In the genomic region with DNA sequence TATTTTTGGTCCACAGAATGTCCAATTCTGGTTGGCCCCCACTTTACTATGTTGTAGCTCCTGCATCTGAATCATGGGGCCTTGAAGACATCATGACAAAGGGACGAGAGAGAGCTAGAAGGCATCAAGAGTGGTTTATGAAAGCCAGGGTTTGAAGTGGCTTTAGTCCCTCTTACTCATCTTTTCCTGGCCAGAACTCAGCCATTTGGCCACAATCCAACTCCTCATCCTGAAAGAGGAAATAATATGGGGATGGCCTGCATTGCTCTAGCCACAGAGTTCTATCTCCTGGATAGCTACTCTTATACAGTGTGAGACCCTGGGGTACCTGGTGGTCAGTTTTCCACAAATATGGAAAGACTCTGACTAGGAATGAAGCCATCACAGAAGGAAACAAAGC, we compare ENCODE assay signal across 16 cellular contexts.
"Had no signal": no experiment of that assay in that cellular context is flagged by ENCODE, and none has a peak within 500 bp of the region (broad histone marks: within the 10 kb centered on the region; RNA-seq: fewer than 3 reads in every experiment).

No MANE protein-coding gene starts in this region.

- H3K27ac ChIP-seq: adrenal gland, body of pancreas, left lung, tibial nerve had no signal

- ATAC-seq: body of pancreas; left lung; mucosa of descending colon; naive thymus-derived CD8-positive, alpha-beta T cell; right cardiac atrium; stimulated activated effector memory CD8-positive, alpha-beta T cell treated with anti-CD3 and anti-CD28 coated beads, Interleukin-12 subunit alpha, Interleukin-12 subunit beta, amount 100 ng/mL, for 72 hours had no signal

- H3K27me3 Mint-ChIP-seq: activated CD4-positive, alpha-beta T cell treated with anti-CD3 and anti-CD28 coated beads, Interleukin-2, amount 10 ng/mL, durations not matched to agents 7 days and 5 days; central memory CD8-positive, alpha-beta T cell had no signal

- H3K4me1 ChIP-seq: adrenal gland, body of pancreas, left lung, tibial nerve had no signal

- H3K9me3 ChIP-seq: adrenal gland, body of pancreas, mucosa of descending colon had no signal

- H3K36me3 Mint-ChIP-seq: naive thymus-derived CD8-positive, alpha-beta T cell; stimulated activated effector memory CD8-positive, alpha-beta T cell treated with anti-CD3 and anti-CD28 coated beads, Interleukin-12 subunit alpha, Interleukin-12 subunit beta, amount 100 ng/mL, for 72 hours had no signal

- DNase-seq: activated CD4-positive, alpha-beta T cell treated with anti-CD3 and anti-CD28 coated beads, Interleukin-2, amount 10 ng/mL, durations not matched to agents 7 days and 5 days; activated CD4-positive, CD25-positive, alpha-beta regulatory T cell; activated naive CD4-positive, alpha-beta T cell treated with anti-CD3 and anti-CD28 coated beads, Interleukin-2, amount 50 U/mL, for 16 hours; adrenal gland; body of pancreas; cortex of kidney; foreskin fibroblast; left lung; mucosa of descending colon; naive thymus-derived CD8-positive, alpha-beta T cell; posterior cingulate gyrus; right cardiac atrium had no signal

- H3K27me3 ChIP-seq: adrenal gland, body of pancreas, left lung, tibial nerve had no signal

- H3K4me3 Mint-ChIP-seq: activated CD4-positive, alpha-beta T cell treated with anti-CD3 and anti-CD28 coated beads, Interleukin-2, amount 10 ng/mL, durations not matched to agents 7 days and 5 days; central memory CD8-positive, alpha-beta T cell; naive thymus-derived CD8-positive, alpha-beta T cell; stimulated activated effector memory CD8-positive, alpha-beta T cell treated with anti-CD3 and anti-CD28 coated beads, Interleukin-12 subunit alpha, Interleukin-12 subunit beta, amount 100 ng/mL, for 72 hours had no signal

- H3K36me3 ChIP-seq: adrenal gland, left lung, tibial nerve had no signal

- H3K27ac Mint-ChIP-seq: activated CD4-positive, alpha-beta T cell treated with anti-CD3 and anti-CD28 coated beads, Interleukin-2, amount 10 ng/mL, durations not matched to agents 7 days and 5 days; naive thymus-derived CD8-positive, alpha-beta T cell; stimulated activated effector memory CD8-positive, alpha-beta T cell treated with anti-CD3 and anti-CD28 coated beads, Interleukin-12 subunit alpha, Interleukin-12 subunit beta, amount 100 ng/mL, for 72 hours had no signal

- H3K9me3 Mint-ChIP-seq: activated CD4-positive, alpha-beta T cell treated with anti-CD3 and anti-CD28 coated beads, Interleukin-2, amount 10 ng/mL, durations not matched to agents 7 days and 5 days; central memory CD8-positive, alpha-beta T cell had no signal

- H3K4me3 ChIP-seq: adrenal gland, body of pancreas, left lung, mucosa of descending colon, smooth muscle cell, tibial nerve had no signal

- H3K4me1 Mint-ChIP-seq: activated CD4-positive, alpha-beta T cell treated with anti-CD3 and anti-CD28 coated beads, Interleukin-2, amount 10 ng/mL, durations not matched to agents 7 days and 5 days; central memory CD8-positive, alpha-beta T cell; naive thymus-derived CD8-positive, alpha-beta T cell; stimulated activated effector memory CD8-positive, alpha-beta T cell treated with anti-CD3 and anti-CD28 coated beads, Interleukin-12 subunit alpha, Interleukin-12 subunit beta, amount 100 ng/mL, for 72 hours had no signal

- H3K4me2 ChIP-seq: smooth muscle cell had no signal
